20 cellular contexts compared by ENCODE assay signal in the genomic region with DNA sequence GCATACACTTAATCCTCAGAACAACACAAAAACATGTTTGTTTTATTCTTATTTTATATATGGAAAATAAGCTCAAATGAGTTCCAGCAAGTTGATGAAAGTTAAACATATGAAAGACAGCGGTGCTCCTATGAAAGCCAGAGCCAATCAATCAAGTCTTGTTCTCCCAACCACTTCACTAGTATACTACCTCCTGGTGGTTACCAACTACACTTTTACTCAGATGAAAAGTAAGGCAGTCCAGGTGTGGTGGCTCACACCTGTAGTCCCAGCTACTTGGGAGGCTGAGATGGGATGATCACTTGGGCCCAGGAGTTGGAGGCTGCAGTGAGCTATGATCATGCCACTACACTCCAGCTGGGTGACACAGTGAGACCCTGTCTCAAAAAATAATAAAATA.
DNase-seq lines count a peak whose midpoint lies in the region; ATAC-seq, FAIRE-seq and TF ChIP-seq lines count a peak whose summit lies in the region.
"Had no signal": no experiment of that assay in that cellular context is flagged by ENCODE, and none has a peak within 500 bp of the region (broad histone marks: within the 10 kb centered on the region; RNA-seq: fewer than 3 reads in every experiment).

No MANE protein-coding gene starts in this region.

- H2BK20ac ChIP-seq in H1 (ENCODE audit: low read length), result no peak overlapping the region

- 100% methylated on average over 1 of the region's 1 CpG for WGBS in HepG2 (ENCODE audit: low lambda C conversion rate)
- 100% methylated on average over 1 of the region's 1 CpG for WGBS in right lobe of liver (ENCODE audit: insufficient coverage, low coverage, low lambda C conversion rate, missing lambda C conversion rate)
- 91% methylated on average over 1 of the region's 1 CpG; no CpG with 5 or more reads in 1 of the 2 experiments for WGBS in H1 (ENCODE audit: extremely low coverage in 1 of 2, insufficient coverage in 1 of 2, insufficient read length in 1 of 2, insufficient replicate concordance in 2 of 2, low coverage in 1 of 2, low lambda C conversion rate in 2 of 2, missing lambda C conversion rate in 1 of 2), 2 experiments

- no peak overlapping the region for H3K23ac ChIP-seq in H1 (ENCODE audit: insufficient read length)

- H3K4me1 Mint-ChIP-seq in osteocyte (ENCODE audit: unreplicated experiment), result peaks cover 14% of the 10 kb centered on the region
- H3K4me1 Mint-ChIP-seq: IgD-negative memory B cell had no signal

- H4K20me1 ChIP-seq in HepG2 (ENCODE audit: insufficient read depth, low read length) (peaks cover 9% of the 10 kb centered on the region; the same call in 1 of the 2 replicates), H1 (replicated peaks in 1 of 2; ENCODE audit: control insufficient read depth in 1 of 2, insufficient read depth in 2 of 2, low read length in 2 of 2) (peaks cover 0 to 2% of the 10 kb centered on the region in 2 experiments)

- H4K8ac ChIP-seq in H1 (ENCODE audit: extremely low read depth, insufficient read depth, low read length), result no peak overlapping the region

- TF ChIP-seq EP300 in HepG2 (IDR thresholded peaks at IDR 0.05; ENCODE audit: low read depth in 2 of 2, low read length in 2 of 2) (no peak), HepG2 (CRISPR knock-in tag; IDR thresholded peaks at IDR 0.05; ENCODE audit: borderline replicate concordance) (no peak), H1 (IDR thresholded peaks at IDR 0.05; ENCODE audit: borderline replicate concordance in 1 of 2, low read depth in 2 of 2, low read length in 2 of 2) (no peak)

- no peak overlapping the region for H3K4ac ChIP-seq in H1 (replicated peaks; ENCODE audit: insufficient read length, low read depth, low read length)

- H3K27me3 ChIP-seq in HepG2 (ENCODE audit: control insufficient read depth in 1 of 2, insufficient read depth in 2 of 2, low read length in 2 of 2) (no peaks in the 10 kb centered on the region), right lobe of liver (no peaks in the 10 kb centered on the region), H1 (replicated peaks in 1 of 4; ENCODE audit: control insufficient read depth in 3 of 4, extremely low read depth in 1 of 4, insufficient read depth in 3 of 4, low read length in 3 of 4) (no peaks in the 10 kb centered on the region), left ventricle myocardium inferior (ENCODE audit: low read depth) (no peaks in the 10 kb centered on the region)

- ATAC-seq in HepG2 (no peak), right lobe of liver (no peak)
- ATAC-seq: A549, GM12878 had no signal

- H3K9ac ChIP-seq in HepG2 (ENCODE audit: insufficient read depth, low read depth, low read length) (no peak overlapping the region), H1 (replicated peaks in 1 of 4; ENCODE audit: extremely low read depth in 1 of 4, low read depth in 3 of 4, low read length in 3 of 4) (no peak overlapping the region)

- H3K4me1 ChIP-seq in HepG2 (ENCODE audit: insufficient read depth, low read length) (peaks cover 13% of the 10 kb centered on the region), right lobe of liver (no peaks in the 10 kb centered on the region), H1 (replicated peaks in 1 of 4; ENCODE audit: control insufficient read depth in 3 of 4, insufficient read depth in 4 of 4, low read length in 3 of 4) (peaks cover 0 to 8% (median 3%) of the 10 kb centered on the region in 4 experiments; a peak in 4 of 7 replicates), left ventricle myocardium inferior (peaks cover 37% of the 10 kb centered on the region)

- H3K79me2 ChIP-seq in HepG2 (ENCODE audit: insufficient read depth, low read length) (peaks cover 70% of the 10 kb centered on the region), H1 (ENCODE audit: control insufficient read depth in 1 of 2, insufficient read depth in 2 of 2, low read length in 2 of 2) (peaks cover 0 to 44% of the 10 kb centered on the region in 2 experiments; a peak in 3 of 4 replicates)

- POLR2A ChIA-PET in HepG2 (lab: Yijun Ruan, JAX), result no interaction called here
- POLR2A ChIA-PET in H1 (lab: Charles Lee; ENCODE audit: partially characterized antibody), result interaction anchor here (1.6 kb wide), 1 partner anchor 47 kb away, joined by 3 read pairs; no protein-coding TSS in a partner anchor

- intact Hi-C loops in HepG2 (cut with micrococcal nuclease; ENCODE audit: unreplicated experiment) (no loop called here), right lobe of liver (cut with DNase I) (no loop called here), left ventricle myocardium inferior (cut with micrococcal nuclease) (no loop called here)

- TF ChIP-seq CTCF in HepG2 (CRISPR knock-in tag; IDR thresholded peaks at IDR 0.05), result peak; percentile 20; the same call in 1 of the 2 replicates
- no peak for TF ChIP-seq CTCF in right lobe of liver (IDR thresholded peaks at IDR 0.05)
- no peak; a peak in 1 of 4 replicates for TF ChIP-seq CTCF in H1 (IDR thresholded peaks at IDR 0.05; ENCODE audit: control extremely low read depth in 1 of 3, insufficient read depth in 1 of 3, low read depth in 1 of 3, low read length in 3 of 3)
- peak; percentile 7 for TF ChIP-seq CTCF in osteocyte (IDR thresholded peaks at IDR 0.05)
- TF ChIP-seq CTCF in left ventricle myocardium inferior (IDR thresholded peaks at IDR 0.05; ENCODE audit: borderline replicate concordance), result no peak

- CTCF ChIA-PET in HepG2 (lab: Yijun Ruan, JAX; ENCODE audit: low intra/inter-chr PET ratio, low total read pairs) (no interaction called here), H1 (lab: Charles Lee; ENCODE audit: partially characterized antibody) (interaction anchor here (0.7 to 1.6 kb wide), 9 partner anchors 9 to 168 kb away, joined by 3 to 5 read pairs (median 4); no protein-coding TSS in a partner anchor)

- no peak overlapping the region for H3K56ac ChIP-seq in H1 (replicated peaks; ENCODE audit: insufficient read length, low read depth, low read length)

- H3K9me3 ChIP-seq in HepG2 (ENCODE audit: low read length) (no peaks in the 10 kb centered on the region), right lobe of liver (no peaks in the 10 kb centered on the region), H1 (ENCODE audit: insufficient read depth in 2 of 2, low read depth in 1 of 2, low read length in 1 of 2) (no peaks in the 10 kb centered on the region), left ventricle myocardium inferior (replicated peaks) (no peaks in the 10 kb centered on the region)
- H3K9me3 ChIP-seq: A549 had no signal

- peaks cover 0 to 11% of the 10 kb centered on the region in 2 experiments; a peak in 3 of 5 replicates for H3K36me3 ChIP-seq in HepG2 (replicated peaks in 1 of 2; ENCODE audit: control insufficient read depth in 1 of 2, insufficient read depth in 2 of 2, low read length in 2 of 2)
- H3K36me3 ChIP-seq in right lobe of liver, result no peaks in the 10 kb centered on the region
- H3K36me3 ChIP-seq in H1 (ENCODE audit: control insufficient read depth in 2 of 4, insufficient read depth in 4 of 4, low read length in 3 of 4), result peaks cover 0 to 6% (median 2%) of the 10 kb centered on the region in 4 experiments; a peak in 1 of 8 replicates
- peaks cover 2% of the 10 kb centered on the region for H3K36me3 ChIP-seq in left ventricle myocardium inferior

- no peak overlapping the region for H3K4me3 Mint-ChIP-seq in osteocyte (ENCODE audit: unreplicated experiment)
- H3K4me3 Mint-ChIP-seq: CD4-positive, alpha-beta T cell; IgD-negative memory B cell had no signal

- no peak for TF ChIP-seq POLR2A in HepG2 (IDR thresholded peaks at IDR 0.05; ENCODE audit: insufficient read depth in 1 of 2, low read depth in 2 of 2, low read length in 2 of 2)
- TF ChIP-seq POLR2A in right lobe of liver (IDR thresholded peaks at IDR 0.05), result no peak
- TF ChIP-seq POLR2A in H1 (IDR thresholded peaks at IDR 0.05; ENCODE audit: control extremely low read depth in 1 of 2, low read depth in 2 of 2, low read length in 2 of 2), result no peak

- H2BK120ac ChIP-seq in H1 (replicated peaks; ENCODE audit: low read depth, low read length), result no peak overlapping the region

- no peak overlapping the region for H3K18ac ChIP-seq in H1 (ENCODE audit: extremely low read depth, low read length)

- no peak overlapping the region for H3K27ac ChIP-seq in HepG2 (ENCODE audit: extremely low read length, insufficient read depth, low read length)
- no peak overlapping the region for H3K27ac ChIP-seq in right lobe of liver
- no peak overlapping the region for H3K27ac ChIP-seq in H1 (ENCODE audit: low read depth, low read length)
- H3K27ac ChIP-seq in left ventricle myocardium inferior (replicated peaks), result no peak overlapping the region
- H3K27ac ChIP-seq: 22Rv1, A549, C4-2B had no signal

- no peak overlapping the region for H4K91ac ChIP-seq in H1 (replicated peaks; ENCODE audit: insufficient read length, low read length)

- in situ Hi-C loops in HepG2 (cut with HindIII; ENCODE audit: extremely low pct_ligation_motif_present, low pct_unique_long_range_greater_than_20kb), result no loop called here

- H2BK5ac ChIP-seq in H1 (ENCODE audit: low read depth, low read length), result no peak overlapping the region

- no peak overlapping the region for H3K27ac Mint-ChIP-seq in osteocyte (ENCODE audit: unreplicated experiment)
- H3K27ac Mint-ChIP-seq: CD4-positive, alpha-beta T cell; IgD-negative memory B cell had no signal

- H2AK5ac ChIP-seq in H1 (ENCODE audit: low read depth, low read length), result no peak overlapping the region

- H3K14ac ChIP-seq in H1 (ENCODE audit: insufficient read length), result no peak overlapping the region

- H3K23me2 ChIP-seq in H1 (ENCODE audit: low read depth, low read length), result no peaks in the 10 kb centered on the region

- H3K4me3 ChIP-seq in HepG2 (replicated peaks in 1 of 3; ENCODE audit: insufficient read depth in 1 of 3, low read depth in 2 of 3, low read length in 3 of 3), result no peak overlapping the region
- no peak overlapping the region for H3K4me3 ChIP-seq in right lobe of liver
- no peak overlapping the region for H3K4me3 ChIP-seq in H1 (ENCODE audit: extremely low read depth in 1 of 4, insufficient read depth in 2 of 4, low read depth in 3 of 4, low read length in 4 of 4)
- no peak overlapping the region for H3K4me3 ChIP-seq in left ventricle myocardium inferior
- H3K4me3 ChIP-seq: A549, GM12878 had no signal

- H4K5ac ChIP-seq in H1 (ENCODE audit: insufficient read length, low read depth, low read length), result no peak overlapping the region

- H3K4me2 ChIP-seq in HepG2 (ENCODE audit: low read depth, low read length) (no peak overlapping the region), H1 (ENCODE audit: insufficient read depth in 1 of 2, low read depth in 2 of 2, low read length in 2 of 2) (no peak overlapping the region)
- H3K4me2 ChIP-seq: A549 had no signal

- no peaks in the 10 kb centered on the region for H3K9me3 Mint-ChIP-seq in osteocyte (ENCODE audit: unreplicated experiment)
- H3K9me3 Mint-ChIP-seq: CD4-positive, alpha-beta T cell had no signal

- DNase-seq in HepG2 (ENCODE audit: low spot score) (no peak), right lobe of liver (no peak), H1 (ENCODE audit: low read depth in 1 of 2, low spot score in 2 of 2) (no peak), osteocyte (ENCODE audit: extremely low spot score, unreplicated experiment) (no peak), GM19240 (ENCODE audit: insufficient read length, low spot score) (no peak), left ventricle myocardium inferior (no peak)
- no peak for DNase-seq in stimulated activated CD4-positive, alpha-beta T cell treated with anti-CD3 and anti-CD28 coated beads, Interleukin-4, amount 100 ng/mL, for 1 hour
- DNase-seq: AML-193; CD4-positive, alpha-beta T cell; DND-41; EL; Karpas-422; KBM-7 had no signal

- TF ChIP-seq RAD21 in HepG2 (CRISPR knock-in tag; IDR thresholded peaks at IDR 0.05), result no peak
- TF ChIP-seq RAD21 in H1 (IDR thresholded peaks at IDR 0.05 in 1 of 2, conservative IDR thresholded peaks at IDR 0.05 in 1 of 2; ENCODE audit: low read depth in 2 of 2, low read length in 2 of 2), result peak; percentile 17 to 41; a peak in 2 of 4 replicates

- H3K79me1 ChIP-seq in H1 (ENCODE audit: low read depth, low read length), result peaks cover 7% of the 10 kb centered on the region

- no peak overlapping the region for H2BK12ac ChIP-seq in H1 (ENCODE audit: low read depth, low read length)

- FAIRE-seq in HepG2 (lab: Jason Lieb, UNC), result no peak
- peak; percentile 19 for FAIRE-seq in H1 (lab: Jason Lieb, UNC)
- FAIRE-seq: A549, GM12878, H54, HTR-8/SVneo had no signal

- no peak overlapping the region for H2AFZ ChIP-seq in HepG2 (ENCODE audit: low read length)
- no peak overlapping the region for H2AFZ ChIP-seq in H1 (ENCODE audit: low read length)

- H3K27me3 Mint-ChIP-seq in osteocyte (ENCODE audit: unreplicated experiment), result no peaks in the 10 kb centered on the region
- H3K27me3 Mint-ChIP-seq: CD4-positive, alpha-beta T cell; IgD-negative memory B cell had no signal

- H3K36me3 Mint-ChIP-seq in osteocyte (ENCODE audit: unreplicated experiment), result no peaks in the 10 kb centered on the region
- H3K36me3 Mint-ChIP-seq: IgD-negative memory B cell had no signal

- H2BK15ac ChIP-seq in H1 (ENCODE audit: low read length), result no peak overlapping the region

- no TSS peak for BruUV-seq in HepG2 (replicated peaks; lab: Mats Ljungman, UMichigan)

Comparison
In these comparisons a context has a peak if more than half of its experiments do, and no peak if none do; other contexts are left out.
1. CTCF ChIP-seq: peak in HepG2 (single experiment) and osteocyte (single experiment); none in right lobe of liver (0 of 4), H1 (0 of 3) and left ventricle myocardium inferior (single experiment).